In genomic region chrX:39058724-39059123, GRCh38 we compare ENCODE assay signal across 2 cellular contexts.
TF ChIP-seq lines count a peak whose summit lies in the region.

No MANE protein-coding gene starts in this region.

TF ChIP-seq in HepG2, 621 proteins besides CTCF, POLR2A, EP300 and RAD21:
- no peak for TF ChIP-seq ZNF383 (CRISPR knock-in tag; IDR thresholded peaks at IDR 0.05; ENCODE audit: borderline replicate concordance)
- TF ChIP-seq MXD1 (CRISPR knock-in tag; IDR thresholded peaks at IDR 0.05): no peak
- no peak for TF ChIP-seq ETV6 (CRISPR knock-in tag; conservative IDR thresholded peaks at IDR 0.05)
- TF ChIP-seq FIP1L1 (IDR thresholded peaks at IDR 0.05; ENCODE audit: borderline replicate concordance, insufficient read depth, low read depth, low read length): no peak
- TF ChIP-seq KDM4B (CRISPR knock-in tag; IDR thresholded peaks at IDR 0.05): no peak
- no peak for TF ChIP-seq HMGA1 (CRISPR knock-in tag; conservative IDR thresholded peaks at IDR 0.05)
- TF ChIP-seq KLF16 (CRISPR knock-in tag; IDR thresholded peaks at IDR 0.05): no peak
- no peak for TF ChIP-seq RFX5 (IDR thresholded peaks at IDR 0.05; ENCODE audit: low read depth, low read length)
- no peak for TF ChIP-seq RBM22 (optimal IDR thresholded peaks at IDR 0.05; ENCODE audit: low read length)

TF ChIP-seq in H1, 55 proteins besides CTCF, POLR2A, EP300 and RAD21:
- no peak for TF ChIP-seq POLR2AphosphoS5 (IDR thresholded peaks at IDR 0.05; ENCODE audit: low read depth, low read length)
- no peak for TF ChIP-seq CBX5 (IDR thresholded peaks at IDR 0.05; ENCODE audit: low read depth, low read length)
- no peak for TF ChIP-seq CBX8 (IDR thresholded peaks at IDR 0.05; ENCODE audit: borderline replicate concordance, low read depth, low read length)
- TF ChIP-seq USF2 (IDR thresholded peaks at IDR 0.05; ENCODE audit: low read length): no peak
- TF ChIP-seq ATF3 (IDR thresholded peaks at IDR 0.05; ENCODE audit: insufficient read depth, low read depth, low read length): no peak
- no peak for TF ChIP-seq ZNF274 (IDR thresholded peaks at IDR 0.05; ENCODE audit: borderline replicate concordance, extremely low read depth, low read length)
- no peak for TF ChIP-seq KDM1A (IDR thresholded peaks at IDR 0.05; ENCODE audit: borderline replicate concordance, low read length)
- no peak for TF ChIP-seq SUZ12 (IDR thresholded peaks at IDR 0.05; ENCODE audit: low read length)
- TF ChIP-seq FOSL1 (IDR thresholded peaks at IDR 0.05; ENCODE audit: insufficient read depth, low read depth, low read length): no peak
- no peak for TF ChIP-seq BRCA1 (IDR thresholded peaks at IDR 0.05; ENCODE audit: low read depth, low read length)
- TF ChIP-seq SIX5 (IDR thresholded peaks at IDR 0.05; ENCODE audit: low read depth, low read length): no peak
- no peak for TF ChIP-seq ATF2 (IDR thresholded peaks at IDR 0.05; ENCODE audit: low read length)
- TF ChIP-seq POU5F1 (IDR thresholded peaks at IDR 0.05; ENCODE audit: low read depth, low read length): no peak
- no peak for TF ChIP-seq CHD1 (IDR thresholded peaks at IDR 0.05; ENCODE audit: low read depth, low read length)
- TF ChIP-seq MAFK (IDR thresholded peaks at IDR 0.05; ENCODE audit: low read depth, low read length): no peak
